In genomic region chrX:110317079-110317819, GRCh38 we compare ENCODE assay signal across 8 cellular contexts. TPM values are rescaled to one million over a fixed set of nuclear protein-coding genes. Genes with fewer than 3 reads are reported as not detected.
DNase-seq lines count a peak whose midpoint lies in the region; ATAC-seq and TF ChIP-seq lines count a peak whose summit lies in the region.

No MANE protein-coding gene starts in this region.

- ATAC-seq in GM18502 (IDR thresholded peaks at IDR 0.05; ENCODE audit: poor library complexity, unreplicated experiment): peak; percentile 15
- peak; percentile 22 for ATAC-seq in HG02623 (IDR thresholded peaks at IDR 0.05; ENCODE audit: unreplicated experiment)
- ATAC-seq in heart right ventricle: peak; percentile 36 to 76 (median 57)

- WGBS in heart right ventricle, 2 donors: 0 to 1% methylated on average over 33 to 37 of the region's 40 CpGs

- H3K4me1 ChIP-seq in heart right ventricle: peaks cover 0 to 18% (median 3%) of the 10 kb centered on the region in 9 donors

- H3K36me3 ChIP-seq in heart right ventricle: no peaks in the 10 kb centered on the region

- peak overlapping the region; percentile 46 to 89 (median 83) for H3K27ac ChIP-seq in heart right ventricle

- peaks cover 0 to 58% (median 0%) of the 10 kb centered on the region in 7 donors for H3K27me3 ChIP-seq in heart right ventricle

- peak; percentile 75 for DNase-seq in OCI-M1 (lab: John Stamatoyannopoulos, UW)
- DNase-seq in activated naive CD4-positive, alpha-beta T cell treated with anti-CD3 and anti-CD28 coated beads, Interleukin-2, amount 50 U/mL, for 16 hours: peak; percentile 26
- DNase-seq in heart right ventricle: peak in 1 of 2 donors; percentile 23
- DNase-seq in posterior vena cava (ENCODE audit: low spot score): peak; percentile 82
- DNase-seq in SHP77 treated with DMSO at 0.1 percent for 48 hours (lab: John Stamatoyannopoulos, UW): no peak
- no peak for DNase-seq in NCI-H1048 (lab: John Stamatoyannopoulos, UW)

- TF ChIP-seq CTCF in heart right ventricle (IDR thresholded peaks at IDR 0.05): no peak

- peak overlapping the region; percentile 53 to 91 (median 78) for H3K4me3 ChIP-seq in heart right ventricle

- no peaks in the 10 kb centered on the region for H3K9me3 ChIP-seq in heart right ventricle

- intact Hi-C loops in heart right ventricle (cut with DNase I) (loop anchor here in 5 of 10 donors (5.0 to 10.0 kb wide), 4 partner anchors 85 to 155 kb away; no protein-coding TSS in a partner anchor), posterior vena cava (cut with DNase I) (loop anchor here in 1 of 2 donors (10.0 kb wide), 1 partner anchor 98 kb away; no protein-coding TSS in a partner anchor)

RNA-seq across cellular contexts. Expression of gene AMMECR1, which starts 0.6 kb away (rescaled TPM):
- total RNA-seq in heart right ventricle: 1 to 10 TPM in 5 of 10 donors, under 1 TPM in 5; 0.59 to 1.8 (median 1.1) TPM
- 1 to 10 TPM in 1 of 2 donors, under 1 TPM in 1; 0.74 to 1.0 TPM for polyA plus RNA-seq in heart right ventricle
- 1 to 10 TPM; 5.6 to 6.2 TPM for total RNA-seq in posterior vena cava

RNA-seq across cellular contexts. Expression of gene RTL9, which starts 41.4 kb away (rescaled TPM):
- total RNA-seq in heart right ventricle: 1 to 10 TPM in 1 of 10 donors, under 1 TPM in 9; 0.39 to 1.2 (median 0.64) TPM
- under 1 TPM; 0.29 to 0.65 TPM for polyA plus RNA-seq in heart right ventricle
- under 1 TPM; 0.19 to 0.28 TPM for total RNA-seq in posterior vena cava

Comparison
In these comparisons a context has a peak if more than half of its experiments do, and no peak if none do; other contexts are left out.
1. DNase-seq: peak in OCI-M1 (single experiment), activated naive CD4-positive, alpha-beta T cell treated with anti-CD3 and anti-CD28 coated beads, Interleukin-2, amount 50 U/mL, for 16 hours (single experiment) and posterior vena cava (single experiment); none in SHP77 treated with DMSO at 0.1 percent for 48 hours (single experiment) and NCI-H1048 (single experiment).
2. Peak in every context shown above with its lines, with median percentiles within 50 percentile points of each other: ATAC-seq.